ENCODE assay signal across 19 cellular contexts in the genomic region with DNA sequence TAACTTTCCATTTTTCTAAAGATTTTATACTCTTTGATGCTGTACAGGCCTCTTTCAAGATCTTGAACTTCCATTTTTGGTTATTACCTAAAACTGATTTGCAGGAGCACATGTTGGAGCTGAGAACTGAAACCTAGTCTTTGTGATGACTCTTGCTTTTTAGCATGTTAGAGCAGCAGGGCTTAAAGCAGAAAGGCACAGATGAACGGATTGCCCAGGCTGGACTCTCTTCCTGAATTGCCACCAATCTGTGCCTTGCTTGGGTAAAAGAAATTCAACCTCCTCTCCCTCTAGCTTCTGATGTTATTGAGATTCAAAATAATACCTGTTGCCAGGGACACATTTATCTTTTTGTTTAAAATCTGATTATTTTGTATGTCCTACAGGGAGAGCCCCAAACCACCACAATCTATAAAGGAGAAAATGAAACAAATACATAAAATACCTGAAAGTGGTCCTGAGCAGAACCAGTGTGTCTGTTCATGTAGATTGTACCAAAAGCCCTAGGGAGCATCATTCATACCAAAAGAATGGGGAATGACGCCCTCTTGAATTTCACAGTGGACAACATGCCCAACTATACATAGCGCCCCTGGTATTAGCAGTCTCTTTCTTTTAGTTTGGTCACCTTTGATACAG.
DNase-seq lines count a peak whose midpoint lies in the region; ATAC-seq lines count a peak whose summit lies in the region.
"Had no signal": no experiment of that assay in that cellular context is flagged by ENCODE, and none has a peak within 500 bp of the region (broad histone marks: within the 10 kb centered on the region; RNA-seq: fewer than 3 reads in every experiment).

No MANE protein-coding gene starts in this region.

- H3K27ac ChIP-seq in layer of hippocampus (ENCODE audit: low read depth, low read length), result peak overlapping the region; percentile 52

- peaks cover 0 to 3% (median 0%) of the 10 kb centered on the region in 9 donors for H3K9me3 Mint-ChIP-seq in naive thymus-derived CD8-positive, alpha-beta T cell
- H3K9me3 Mint-ChIP-seq: activated CD4-positive, alpha-beta T cell treated with anti-CD3 and anti-CD28 coated beads, Interleukin-2, amount 10 ng/mL, durations not matched to agents 24 days and 14 days; activated naive CD4-positive, alpha-beta T cell treated with anti-CD3 and anti-CD28 coated beads, Interleukin-2, amount 10 ng/mL, durations not matched to agents 7 days and 5 days had no signal

- DNase-seq in NOMO-1 treated with DMSO at 0.1 percent for 48 hours (lab: John Stamatoyannopoulos, UW; ENCODE audit: unreplicated experiment) (peak; percentile 63), NCI-H226 (no peak), HT-29 (ENCODE audit: low spot score) (no peak), NCI-H774 (lab: John Stamatoyannopoulos, UW) (no peak)
- DNase-seq in naive thymus-derived CD8-positive, alpha-beta T cell, result no peak
- DNase-seq: activated CD4-positive, alpha-beta T cell treated with anti-CD3 and anti-CD28 coated beads, Interleukin-2, amount 10 ng/mL, durations not matched to agents 24 days and 14 days; activated naive CD4-positive, alpha-beta T cell treated with anti-CD3 and anti-CD28 coated beads, Interleukin-2, amount 10 ng/mL, durations not matched to agents 7 days and 5 days; COR-L47; KBM-7; left colon; NCI-H1105 treated with DMSO at 0.1 percent for 48 hours; NCI-H2171; NCI-H748 treated with DMSO at 0.1 percent for 48 hours; Peyer's patch; right cardiac atrium; stimulated activated naive CD8-positive, alpha-beta T cell treated with anti-CD3 and anti-CD28 coated beads, Interleukin-15, amount 100 ng/mL, for 72 hours had no signal

- no peaks in the 10 kb centered on the region for H3K36me3 Mint-ChIP-seq in naive thymus-derived CD8-positive, alpha-beta T cell
- H3K36me3 Mint-ChIP-seq: activated naive CD4-positive, alpha-beta T cell treated with anti-CD3 and anti-CD28 coated beads, Interleukin-2, amount 10 ng/mL, durations not matched to agents 7 days and 5 days had no signal

- H3K27me3 Mint-ChIP-seq in naive thymus-derived CD8-positive, alpha-beta T cell, result no peaks in the 10 kb centered on the region
- H3K27me3 Mint-ChIP-seq: activated CD4-positive, alpha-beta T cell treated with anti-CD3 and anti-CD28 coated beads, Interleukin-2, amount 10 ng/mL, durations not matched to agents 24 days and 14 days; activated naive CD4-positive, alpha-beta T cell treated with anti-CD3 and anti-CD28 coated beads, Interleukin-2, amount 10 ng/mL, durations not matched to agents 7 days and 5 days; stimulated activated naive CD8-positive, alpha-beta T cell treated with anti-CD3 and anti-CD28 coated beads, Interleukin-15, amount 100 ng/mL, for 72 hours had no signal

- ATAC-seq in GM18498 (IDR thresholded peaks at IDR 0.05; ENCODE audit: unreplicated experiment) (peak; percentile 41), HG02610 (IDR thresholded peaks at IDR 0.05; ENCODE audit: unreplicated experiment) (peak; percentile 41)
- no peak for ATAC-seq in naive thymus-derived CD8-positive, alpha-beta T cell
- ATAC-seq: left colon; stimulated activated naive CD8-positive, alpha-beta T cell treated with anti-CD3 and anti-CD28 coated beads, Interleukin-15, amount 100 ng/mL, for 72 hours had no signal

- no peak overlapping the region for H3K4me3 Mint-ChIP-seq in naive thymus-derived CD8-positive, alpha-beta T cell
- H3K4me3 Mint-ChIP-seq: activated CD4-positive, alpha-beta T cell treated with anti-CD3 and anti-CD28 coated beads, Interleukin-2, amount 10 ng/mL, durations not matched to agents 24 days and 14 days; activated naive CD4-positive, alpha-beta T cell treated with anti-CD3 and anti-CD28 coated beads, Interleukin-2, amount 10 ng/mL, durations not matched to agents 7 days and 5 days; stimulated activated naive CD8-positive, alpha-beta T cell treated with anti-CD3 and anti-CD28 coated beads, Interleukin-15, amount 100 ng/mL, for 72 hours had no signal

- no peaks in the 10 kb centered on the region for H3K4me1 Mint-ChIP-seq in naive thymus-derived CD8-positive, alpha-beta T cell
- H3K4me1 Mint-ChIP-seq: activated CD4-positive, alpha-beta T cell treated with anti-CD3 and anti-CD28 coated beads, Interleukin-2, amount 10 ng/mL, durations not matched to agents 24 days and 14 days; activated naive CD4-positive, alpha-beta T cell treated with anti-CD3 and anti-CD28 coated beads, Interleukin-2, amount 10 ng/mL, durations not matched to agents 7 days and 5 days; stimulated activated naive CD8-positive, alpha-beta T cell treated with anti-CD3 and anti-CD28 coated beads, Interleukin-15, amount 100 ng/mL, for 72 hours had no signal

- H3K27me3 ChIP-seq in layer of hippocampus (ENCODE audit: control insufficient read depth, insufficient read depth, low read length), result no peaks in the 10 kb centered on the region
- H3K27me3 ChIP-seq: Peyer's patch had no signal

- H3K27ac Mint-ChIP-seq in naive thymus-derived CD8-positive, alpha-beta T cell, result no peak overlapping the region
- H3K27ac Mint-ChIP-seq: activated CD4-positive, alpha-beta T cell treated with anti-CD3 and anti-CD28 coated beads, Interleukin-2, amount 10 ng/mL, durations not matched to agents 24 days and 14 days; activated naive CD4-positive, alpha-beta T cell treated with anti-CD3 and anti-CD28 coated beads, Interleukin-2, amount 10 ng/mL, durations not matched to agents 7 days and 5 days; stimulated activated naive CD8-positive, alpha-beta T cell treated with anti-CD3 and anti-CD28 coated beads, Interleukin-15, amount 100 ng/mL, for 72 hours had no signal

- POLR2A ChIA-PET in naive thymus-derived CD8-positive, alpha-beta T cell (lab: Charles Lee), result no interaction called here

Comparison
In these comparisons a context has a peak if more than half of its experiments do, and no peak if none do; other contexts are left out.
1. ATAC-seq: peak in GM18498 (single experiment) and HG02610 (single experiment); none in naive thymus-derived CD8-positive, alpha-beta T cell (0 of 2).